Comparison of ENCODE assay signal across 1 cellular context in genomic region chr19:1133471-1133929, GRCh38.
TF ChIP-seq lines count a peak whose summit lies in the region.

No MANE protein-coding gene starts in this region.

TF ChIP-seq in GM12878, 131 proteins besides CTCF, POLR2A, EP300 and RAD21 (continued from another document):
- no peak for TF ChIP-seq ZNF687 (IDR thresholded peaks at IDR 0.05)
- TF ChIP-seq NR2C1 (IDR thresholded peaks at IDR 0.05) = no peak
- TF ChIP-seq LARP7 (IDR thresholded peaks at IDR 0.05) = 0 out of 2 replicates have a peak, but pooled peaks have one; percentile 0
- TF ChIP-seq ATF3 (IDR thresholded peaks at IDR 0.05; ENCODE audit: borderline replicate concordance, extremely low read depth, low read depth, low read length) = no peak
- TF ChIP-seq, protein P1, sequence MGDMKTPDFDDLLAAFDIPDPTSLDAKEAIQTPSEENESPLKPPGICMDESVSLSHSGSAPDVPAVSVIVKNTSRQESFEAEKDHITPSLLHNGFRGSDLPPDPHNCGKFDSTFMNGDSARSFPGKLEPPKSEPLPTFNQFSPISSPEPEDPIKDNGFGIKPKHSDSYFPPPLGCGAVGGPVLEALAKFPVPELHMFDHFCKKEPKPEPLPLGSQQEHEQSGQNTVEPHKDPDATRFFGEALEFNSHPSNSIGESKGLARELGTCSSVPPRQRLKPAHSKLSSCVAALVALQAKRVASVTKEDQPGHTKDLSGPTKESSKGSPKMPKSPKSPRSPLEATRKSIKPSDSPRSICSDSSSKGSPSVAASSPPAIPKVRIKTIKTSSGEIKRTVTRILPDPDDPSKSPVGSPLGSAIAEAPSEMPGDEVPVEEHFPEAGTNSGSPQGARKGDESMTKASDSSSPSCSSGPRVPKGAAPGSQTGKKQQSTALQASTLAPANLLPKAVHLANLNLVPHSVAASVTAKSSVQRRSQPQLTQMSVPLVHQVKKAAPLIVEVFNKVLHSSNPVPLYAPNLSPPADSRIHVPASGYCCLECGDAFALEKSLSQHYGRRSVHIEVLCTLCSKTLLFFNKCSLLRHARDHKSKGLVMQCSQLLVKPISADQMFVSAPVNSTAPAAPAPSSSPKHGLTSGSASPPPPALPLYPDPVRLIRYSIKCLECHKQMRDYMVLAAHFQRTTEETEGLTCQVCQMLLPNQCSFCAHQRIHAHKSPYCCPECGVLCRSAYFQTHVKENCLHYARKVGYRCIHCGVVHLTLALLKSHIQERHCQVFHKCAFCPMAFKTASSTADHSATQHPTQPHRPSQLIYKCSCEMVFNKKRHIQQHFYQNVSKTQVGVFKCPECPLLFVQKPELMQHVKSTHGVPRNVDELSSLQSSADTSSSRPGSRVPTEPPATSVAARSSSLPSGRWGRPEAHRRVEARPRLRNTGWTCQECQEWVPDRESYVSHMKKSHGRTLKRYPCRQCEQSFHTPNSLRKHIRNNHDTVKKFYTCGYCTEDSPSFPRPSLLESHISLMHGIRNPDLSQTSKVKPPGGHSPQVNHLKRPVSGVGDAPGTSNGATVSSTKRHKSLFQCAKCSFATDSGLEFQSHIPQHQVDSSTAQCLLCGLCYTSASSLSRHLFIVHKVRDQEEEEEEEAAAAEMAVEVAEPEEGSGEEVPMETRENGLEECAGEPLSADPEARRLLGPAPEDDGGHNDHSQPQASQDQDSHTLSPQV (IDR thresholded peaks at IDR 0.05) = no peak
- TF ChIP-seq ZBTB4 (CRISPR knock-in tag; IDR thresholded peaks at IDR 0.05) = no peak
- no peak for TF ChIP-seq CBFB (IDR thresholded peaks at IDR 0.05; ENCODE audit: low read depth)
- TF ChIP-seq ZNF622 (IDR thresholded peaks at IDR 0.05) = no peak
- no peak for TF ChIP-seq SMAD1 (IDR thresholded peaks at IDR 0.05; ENCODE audit: low read depth, partially characterized antibody)
- TF ChIP-seq, protein P2, sequence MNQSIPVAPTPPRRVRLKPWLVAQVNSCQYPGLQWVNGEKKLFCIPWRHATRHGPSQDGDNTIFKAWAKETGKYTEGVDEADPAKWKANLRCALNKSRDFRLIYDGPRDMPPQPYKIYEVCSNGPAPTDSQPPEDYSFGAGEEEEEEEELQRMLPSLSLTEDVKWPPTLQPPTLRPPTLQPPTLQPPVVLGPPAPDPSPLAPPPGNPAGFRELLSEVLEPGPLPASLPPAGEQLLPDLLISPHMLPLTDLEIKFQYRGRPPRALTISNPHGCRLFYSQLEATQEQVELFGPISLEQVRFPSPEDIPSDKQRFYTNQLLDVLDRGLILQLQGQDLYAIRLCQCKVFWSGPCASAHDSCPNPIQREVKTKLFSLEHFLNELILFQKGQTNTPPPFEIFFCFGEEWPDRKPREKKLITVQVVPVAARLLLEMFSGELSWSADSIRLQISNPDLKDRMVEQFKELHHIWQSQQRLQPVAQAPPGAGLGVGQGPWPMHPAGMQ (IDR thresholded peaks at IDR 0.05; ENCODE audit: borderline replicate concordance) = no peak
TF ChIP-seq in GM12878: peak in this region for 24.
